In genomic region chr1:247895163-247895637, GRCh38 we compare ENCODE assay signal across 26 cellular contexts. TPM values are rescaled to one million over a fixed set of nuclear protein-coding genes. Genes with fewer than 3 reads are reported as not detected.
"Had no signal": no experiment of that assay in that cellular context is flagged by ENCODE, and none has a peak within 500 bp of the region (broad histone marks: within the 10 kb centered on the region; RNA-seq: fewer than 3 reads in every experiment).

Gene OR2W3, plus strand, starts transcription at chr1:247895587. Its CDS starts 0 bp downstream, at chr1:247895587.

- H3K79me2 ChIP-seq: hepatocyte had no signal

- ATAC-seq: gastrocnemius medialis, left cardiac atrium, left lung, left ventricle myocardium superior, lower lobe of right lung, mucosa of descending colon had no signal

- H3K27me3 Mint-ChIP-seq: naive B cell had no signal

- H3K9me3 ChIP-seq: esophagus squamous epithelium, gastrocnemius medialis, lower lobe of right lung, mucosa of descending colon had no signal

- H3K27me3 ChIP-seq: dorsolateral prefrontal cortex, esophagus squamous epithelium, gastrocnemius medialis, heart right ventricle, hepatocyte, left lung had no signal

- H3K27ac Mint-ChIP-seq: mesothelial cell of epicardium had no signal

- H3K4me3 Mint-ChIP-seq: mesothelial cell of epicardium, naive B cell had no signal

- H3K36me3 Mint-ChIP-seq: mesothelial cell of epicardium had no signal

- H3K27ac ChIP-seq: coronary artery, dorsolateral prefrontal cortex, esophagus squamous epithelium, gastrocnemius medialis, heart right ventricle, hepatocyte, left lung, lower lobe of right lung had no signal

- H3K4me1 ChIP-seq: esophagus squamous epithelium, gastrocnemius medialis, heart right ventricle, left lung, lower lobe of right lung had no signal

- H3K4me3 ChIP-seq: coronary artery, dorsolateral prefrontal cortex, esophagus squamous epithelium, gastrocnemius medialis, heart right ventricle, hepatocyte, left lung, lower lobe of right lung, mucosa of descending colon had no signal

- H3K36me3 ChIP-seq: esophagus squamous epithelium, gastrocnemius medialis, heart right ventricle, left lung, lower lobe of right lung had no signal

- H2AFZ ChIP-seq: hepatocyte had no signal

- H3K4me1 Mint-ChIP-seq: mesothelial cell of epicardium had no signal

- H3K4me2 ChIP-seq: hepatocyte had no signal

- DNase-seq: dermis blood vessel endothelial cell; dorsolateral prefrontal cortex; effector CD4-positive, alpha-beta T cell; effector memory CD4-positive, alpha-beta T cell; esophagus squamous epithelium; foreskin fibroblast; foreskin melanocyte; gastrocnemius medialis; glutamatergic neuron; heart right ventricle; hypothalamus; left cardiac atrium; left lung; left ventricle myocardium superior; lower lobe of right lung; mesenchymal stem cell; mucosa of descending colon; naive B cell had no signal

RNA-seq across cellular contexts. Expression of gene OR2W3, which starts in this region (rescaled TPM):
- total RNA-seq: dermis blood vessel endothelial cell, endothelial cell of umbilical vein, epithelial cell of proximal tubule, hepatocyte, left ventricle myocardium superior, lung microvascular endothelial cell, mesenteric fat pad, myocyte had no signal
